In the genomic region with DNA sequence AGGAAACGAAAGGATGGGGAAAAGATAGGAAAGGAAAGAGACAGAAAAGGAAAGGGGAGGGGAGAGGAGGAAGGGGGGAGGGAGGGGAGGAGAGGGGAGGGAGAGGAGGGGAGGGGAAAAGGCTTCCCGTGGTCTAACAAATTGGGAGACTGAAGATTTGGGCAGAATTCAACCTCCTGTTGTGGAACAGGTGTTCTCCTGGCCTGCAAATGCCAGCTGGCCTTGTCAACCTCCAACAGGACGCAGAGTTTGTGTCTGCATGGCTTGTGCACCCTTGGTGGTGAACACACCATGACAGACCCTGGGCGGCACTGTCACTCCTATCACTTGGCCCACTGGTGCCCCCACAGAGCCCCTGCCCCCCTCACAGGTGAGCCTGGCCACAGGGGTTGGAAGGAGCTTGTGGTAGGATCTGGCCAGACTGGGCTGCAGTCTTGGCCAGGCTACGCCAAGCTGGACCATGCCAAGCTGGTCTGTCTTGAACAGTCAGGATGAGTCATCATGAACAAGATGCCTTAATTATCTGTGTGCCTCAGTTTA, we compare ENCODE assay signal across 25 cellular contexts.
"Had no signal": no experiment of that assay in that cellular context is flagged by ENCODE, and none has a peak within 500 bp of the region (broad histone marks: within the 10 kb centered on the region; RNA-seq: fewer than 3 reads in every experiment).

No MANE protein-coding gene starts in this region.

- FAIRE-seq: bronchial epithelial cell, K562, RCC 7860 had no signal

- ATAC-seq: activated CD4-positive, CD25-positive, alpha-beta regulatory T cell treated with anti-CD3 and anti-CD28 coated beads, Interleukin-2, amount 50 U/mL, for 24 hours; activated CD8-positive, alpha-beta T cell treated with anti-CD3 and anti-CD28 coated beads for 36 hours; activated naive CD8-positive, alpha-beta T cell treated with anti-CD3 and anti-CD28 coated beads, Interleukin-2, amount 50 U/mL, for 24 hours; activated T-helper 17 cell treated with anti-CD3 and anti-CD28 coated beads, Interleukin-2, amount 50 U/mL, for 72 hours; body of pancreas; K562; PC-3 had no signal

- H3K4me1 Mint-ChIP-seq: central memory CD8-positive, alpha-beta T cell had no signal

- H3K9me3 Mint-ChIP-seq: activated CD8-positive, alpha-beta T cell treated with anti-CD3 and anti-CD28 coated beads for 36 hours; activated naive CD8-positive, alpha-beta T cell treated with anti-CD3 and anti-CD28 coated beads, Interleukin-2, amount 50 U/mL, for 24 hours; activated T-helper 17 cell treated with anti-CD3 and anti-CD28 coated beads, Interleukin-2, amount 50 U/mL, for 72 hours; central memory CD8-positive, alpha-beta T cell; T-helper 1 cell treated with Interleukin-12 subunit alpha and Interleukin-12 subunit beta and Interleukin-4 antibody, amounts not matched to agents 30 μg/mL and 1 μg/mL, for 36 hours had no signal

- H3K9me3 ChIP-seq: ascending aorta, body of pancreas had no signal

- H3K4me3 ChIP-seq: ascending aorta, body of pancreas, K562 had no signal

- H3K36me3 ChIP-seq: ascending aorta had no signal

- H3K27ac Mint-ChIP-seq: activated CD8-positive, alpha-beta T cell treated with anti-CD3 and anti-CD28 coated beads for 36 hours; activated naive CD8-positive, alpha-beta T cell treated with anti-CD3 and anti-CD28 coated beads, Interleukin-2, amount 50 U/mL, for 24 hours; activated T-helper 17 cell treated with anti-CD3 and anti-CD28 coated beads, Interleukin-2, amount 50 U/mL, for 72 hours; T-helper 1 cell treated with Interleukin-12 subunit alpha and Interleukin-12 subunit beta and Interleukin-4 antibody, amounts not matched to agents 30 μg/mL and 1 μg/mL, for 36 hours had no signal

- H3K27ac ChIP-seq: ascending aorta, body of pancreas had no signal

- H3K4me3 Mint-ChIP-seq: activated CD8-positive, alpha-beta T cell treated with anti-CD3 and anti-CD28 coated beads for 36 hours; activated naive CD8-positive, alpha-beta T cell treated with anti-CD3 and anti-CD28 coated beads, Interleukin-2, amount 50 U/mL, for 24 hours; activated T-helper 17 cell treated with anti-CD3 and anti-CD28 coated beads, Interleukin-2, amount 50 U/mL, for 72 hours; central memory CD8-positive, alpha-beta T cell; T-helper 1 cell treated with Interleukin-12 subunit alpha and Interleukin-12 subunit beta and Interleukin-4 antibody, amounts not matched to agents 30 μg/mL and 1 μg/mL, for 36 hours had no signal

- DNase-seq: activated CD4-positive, alpha-beta T cell treated with anti-CD3 and anti-CD28 coated beads for 4 hours; activated CD8-positive, alpha-beta T cell treated with anti-CD3 and anti-CD28 coated beads for 36 hours; activated naive CD4-positive, alpha-beta T cell treated with anti-CD3 and anti-CD28 coated beads, Interleukin-2, amount 50 U/mL, for 16 hours; activated naive CD8-positive, alpha-beta T cell treated with anti-CD3 and anti-CD28 coated beads, Interleukin-2, amount 50 U/mL, for 24 hours; activated T-cell treated with anti-CD3 and anti-CD28 coated beads for 4 hours; amniotic stem cell; body of pancreas; Karpas-422; MM.1S; NCI-H1105; NCI-H1436; NCI-H1694 treated with DMSO at 0.1 percent for 48 hours; NCI-H2081; NCI-H446; NCI-H524; PC-3; SHP77 treated with DMSO at 0.1 percent for 48 hours had no signal

- H3K27me3 Mint-ChIP-seq: activated CD8-positive, alpha-beta T cell treated with anti-CD3 and anti-CD28 coated beads for 36 hours; activated naive CD8-positive, alpha-beta T cell treated with anti-CD3 and anti-CD28 coated beads, Interleukin-2, amount 50 U/mL, for 24 hours; activated T-helper 17 cell treated with anti-CD3 and anti-CD28 coated beads, Interleukin-2, amount 50 U/mL, for 72 hours; central memory CD8-positive, alpha-beta T cell had no signal

- H3K27me3 ChIP-seq: ascending aorta, body of pancreas had no signal

- H3K4me1 ChIP-seq: body of pancreas had no signal
